31 cellular contexts compared by ENCODE assay signal in the genomic region with DNA sequence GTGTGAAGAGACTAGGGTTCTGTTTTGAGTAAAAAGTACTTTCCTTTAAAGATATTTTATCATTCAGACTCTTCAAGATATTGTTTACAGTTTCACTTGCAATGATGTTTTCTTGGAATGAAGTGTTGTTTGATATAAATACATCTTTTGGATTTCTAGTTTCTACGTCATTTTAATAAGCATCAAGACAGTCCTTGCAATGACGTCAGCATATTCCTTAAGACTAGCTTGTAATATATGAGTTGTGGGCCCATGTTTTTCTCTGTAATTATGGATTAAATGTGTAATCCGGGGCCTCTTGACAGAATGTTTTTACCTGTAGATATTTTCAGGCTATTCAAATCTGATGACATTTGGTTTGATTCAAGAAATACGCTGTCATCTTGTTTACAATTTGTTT.
"Had no signal": no experiment of that assay in that cellular context is flagged by ENCODE, and none has a peak within 500 bp of the region (broad histone marks: within the 10 kb centered on the region; RNA-seq: fewer than 3 reads in every experiment).

No MANE protein-coding gene starts in this region.

- FAIRE-seq: TTC549 had no signal

- H3K36me3 ChIP-seq: ascending aorta, breast epithelium had no signal

- H3K27me3 ChIP-seq: ascending aorta had no signal

- H3K4me3 ChIP-seq: ascending aorta, breast epithelium had no signal

- H3K9me3 ChIP-seq: ascending aorta, breast epithelium had no signal

- H3K27ac ChIP-seq: ascending aorta, breast epithelium, VCaP had no signal

- H3K4me1 ChIP-seq: ascending aorta, breast epithelium had no signal

- ATAC-seq: activated CD4-positive, alpha-beta T cell treated with anti-CD3 and anti-CD28 coated beads for 36 hours; activated CD4-positive, CD25-positive, alpha-beta regulatory T cell treated with anti-CD3 and anti-CD28 coated beads, Interleukin-2, amount 50 U/mL, for 24 hours; activated CD8-positive, alpha-beta memory T cell treated with anti-CD3 and anti-CD28 coated beads, Interleukin-2, amount 10 ng/mL, durations not matched to agents 7 days and 5 days; activated CD8-positive, alpha-beta T cell treated with anti-CD3 and anti-CD28 coated beads, Interleukin-2, amount 10 ng/mL, durations not matched to agents 7 days and 5 days; activated naive CD8-positive, alpha-beta T cell treated with anti-CD3 and anti-CD28 coated beads, Interleukin-2, amount 50 U/mL, for 24 hours; activated T-cell treated with anti-CD3 and anti-CD28 coated beads, Interleukin-2, amount 50 U/mL, for 4 hours; activated T-cell treated with anti-CD3 and anti-CD28 coated beads, Interleukin-2, amount 50 U/mL, for 72 hours; activated T-helper 17 cell treated with anti-CD3 and anti-CD28 coated beads, Interleukin-2, amount 50 U/mL, for 72 hours; WTC11 had no signal

- DNase-seq: activated CD4-positive, alpha-beta memory T cell treated with anti-CD3 and anti-CD28 coated beads, Interleukin-2, amount 10 ng/mL, durations not matched to agents 7 days and 5 days; activated CD4-positive, alpha-beta T cell treated with anti-CD3 and anti-CD28 coated beads for 1 hour; activated CD4-positive, alpha-beta T cell treated with anti-CD3 and anti-CD28 coated beads for 36 hours; activated CD4-positive, alpha-beta T cell treated with anti-CD3 and anti-CD28 coated beads for 48 hours; activated CD4-positive, alpha-beta T cell treated with anti-CD3 and anti-CD28 coated beads, Interleukin-2, amount 10 ng/mL, durations not matched to agents 7 days and 5 days; activated CD4-positive, alpha-beta T cell treated with anti-CD3 and anti-CD28 coated beads, Interleukin-2, amount 50 U/mL, for 48 hours; activated CD4-positive, CD25-positive, alpha-beta regulatory T cell; activated CD8-positive, alpha-beta memory T cell treated with anti-CD3 and anti-CD28 coated beads for 24 hours; activated CD8-positive, alpha-beta memory T cell treated with anti-CD3 and anti-CD28 coated beads, Interleukin-2, amount 10 ng/mL, durations not matched to agents 7 days and 5 days; activated CD8-positive, alpha-beta memory T cell treated with anti-CD3 and anti-CD28 coated beads, Interleukin-2, amount 50 U/mL, for 48 hours; activated CD8-positive, alpha-beta T cell treated with anti-CD3 and anti-CD28 coated beads, Interleukin-2, amount 10 ng/mL, durations not matched to agents 7 days and 5 days; activated effector memory CD4-positive, alpha-beta T cell treated with anti-CD3 and anti-CD28 coated beads, Interleukin-2, amount 50 U/mL, for 16 hours; activated naive CD4-positive, alpha-beta T cell treated with anti-CD3 and anti-CD28 coated beads, Interleukin-2, amount 10 ng/mL, durations not matched to agents 7 days and 5 days; activated naive CD4-positive, alpha-beta T cell treated with Interleukin-2 at 50 U/mL for 16 hours; activated naive CD8-positive, alpha-beta T cell treated with anti-CD3 and anti-CD28 coated beads, Interleukin-2, amount 10 ng/mL, durations not matched to agents 7 days and 5 days; activated naive CD8-positive, alpha-beta T cell treated with anti-CD3 and anti-CD28 coated beads, Interleukin-2, amount 50 U/mL, for 24 hours; activated T-cell treated with anti-CD3 and anti-CD28 coated beads, Interleukin-2, amount 50 U/mL, for 4 hours; activated T-cell treated with anti-CD3 and anti-CD28 coated beads, Interleukin-2, amount 50 U/mL, for 72 hours; amygdala; anterior cingulate cortex; central memory CD4-positive, alpha-beta T cell; T-helper 1 cell; T-helper 2 cell; T-helper 9 cell had no signal
